14 cellular contexts compared by ENCODE assay signal in genomic region chr10:73641272-73642060, GRCh38. TPM values are rescaled to one million over a fixed set of nuclear protein-coding genes. Genes with fewer than 3 reads are reported as not detected.
DNase-seq lines count a peak whose midpoint lies in the region; ATAC-seq and TF ChIP-seq lines count a peak whose summit lies in the region.
"Had no signal": no experiment of that assay in that cellular context is flagged by ENCODE, and none has a peak within 500 bp of the region (broad histone marks: within the 10 kb centered on the region; RNA-seq: fewer than 3 reads in every experiment).

Gene MYOZ1, minus strand, starts transcription at chr10:73641474. Its CDS starts 1,457 bp downstream, at chr10:73640017.

- 0 out of 2 replicates have a peak within 1 kb of the TSS, but pooled peaks have one; percentile 1 for H2AFZ ChIP-seq in PC-3 (ENCODE audit: low read length)

- TF ChIP-seq POLR2A in thyroid gland (IDR thresholded peaks at IDR 0.05): peak in 1 of 2 donors; percentile 33

- POLR2A ChIA-PET in PC-3 (lab: Charles Lee; ENCODE audit: unreplicated experiment): interaction anchor here (0.5 to 0.6 kb wide), 2 partner anchors 199 to 1546 kb away, joined by 12 to 25 read pairs; no protein-coding TSS in a partner anchor

- peaks cover 50% of the 10 kb centered on the region for H3K27me3 Mint-ChIP-seq in activated naive CD4-positive, alpha-beta T cell treated with anti-CD3 and anti-CD28 coated beads, Interleukin-2, amount 10 ng/mL, durations not matched to agents 7 days and 5 days

- ATAC-seq in PC-3: peak; percentile 6; the same call in 1 of the 2 replicates

- no peak within 1 kb of the TSS for H3K4me3 Mint-ChIP-seq in activated naive CD4-positive, alpha-beta T cell treated with anti-CD3 and anti-CD28 coated beads, Interleukin-2, amount 10 ng/mL, durations not matched to agents 7 days and 5 days

- H3K4me3 ChIP-seq in PC-3 (ENCODE audit: low read length) (no peak within 1 kb of the TSS), iPS-15b (ENCODE audit: low read depth, low read length) (no peak within 1 kb of the TSS), thyroid gland (replicated peaks in 1 of 3) (no peak within 1 kb of the TSS)

- no peak within 1 kb of the TSS for H3K4me2 ChIP-seq in PC-3 (ENCODE audit: low read length)

- H3K36me3 Mint-ChIP-seq in activated naive CD4-positive, alpha-beta T cell treated with anti-CD3 and anti-CD28 coated beads, Interleukin-2, amount 10 ng/mL, durations not matched to agents 7 days and 5 days: no peaks in the 10 kb centered on the region

- peaks cover 13% of the 10 kb centered on the region for H3K4me1 Mint-ChIP-seq in activated naive CD4-positive, alpha-beta T cell treated with anti-CD3 and anti-CD28 coated beads, Interleukin-2, amount 10 ng/mL, durations not matched to agents 7 days and 5 days

- H3K27ac ChIP-seq in PC-3 (ENCODE audit: low read length) (no peak within 1 kb of the TSS), thyroid gland (peak within 1 kb of the TSS; percentile 59 to 82 (median 69))
- H3K27ac ChIP-seq: 22Rv1 had no signal

- H4K20me1 ChIP-seq in PC-3 (ENCODE audit: low read length): no peaks in the 10 kb centered on the region

- TF ChIP-seq CTCF in PC-3 (conservative IDR thresholded peaks at IDR 0.05; ENCODE audit: low read depth, low read length) (no peak), thyroid gland (IDR thresholded peaks at IDR 0.05) (no peak)

- H3K27me3 ChIP-seq in PC-3 (ENCODE audit: low read length) (no peaks in the 10 kb centered on the region), iPS-15b (ENCODE audit: control insufficient read depth, insufficient read depth, low read length) (no peaks in the 10 kb centered on the region), thyroid gland (no peaks in the 10 kb centered on the region)

- no peaks in the 10 kb centered on the region for H3F3A ChIP-seq in PC-3 (ENCODE audit: low read length, unreplicated experiment)

- H3K36me3 ChIP-seq in PC-3 (ENCODE audit: low read depth, low read length): no peaks in the 10 kb centered on the region
- H3K36me3 ChIP-seq in iPS-15b (ENCODE audit: control insufficient read depth, insufficient read depth, low read length): no peaks in the 10 kb centered on the region
- no peaks in the 10 kb centered on the region for H3K36me3 ChIP-seq in thyroid gland

- no peaks in the 10 kb centered on the region for H3K79me2 ChIP-seq in PC-3 (ENCODE audit: low read length)

- H3K4me1 ChIP-seq in PC-3 (ENCODE audit: insufficient read depth, low read length) (no peaks in the 10 kb centered on the region), iPS-15b (ENCODE audit: control insufficient read depth, insufficient read depth, low read length) (peaks cover 4% of the 10 kb centered on the region), thyroid gland (peaks cover 32 to 33% of the 10 kb centered on the region in 2 donors)

- H3K9ac ChIP-seq in PC-3 (ENCODE audit: low read length): no peak within 1 kb of the TSS
- H3K9ac ChIP-seq in iPS-15b (ENCODE audit: low read depth, low read length): peak within 1 kb of the TSS; percentile 37

- H3K9me3 Mint-ChIP-seq in activated naive CD4-positive, alpha-beta T cell treated with anti-CD3 and anti-CD28 coated beads, Interleukin-2, amount 10 ng/mL, durations not matched to agents 7 days and 5 days: no peaks in the 10 kb centered on the region

- H3K9me3 ChIP-seq in PC-3 (ENCODE audit: low read length) (no peaks in the 10 kb centered on the region), iPS-15b (ENCODE audit: control insufficient read depth, insufficient read depth, low read length) (no peaks in the 10 kb centered on the region), thyroid gland (no peaks in the 10 kb centered on the region)

- 61 to 84% methylated on average over 9 of the region's 9 CpGs for WGBS in thyroid gland, 2 donors

- peak; percentile 36 for DNase-seq in SIG-M5 treated with dmso at 0.1 percent for 504 hours (lab: John Stamatoyannopoulos, UW; ENCODE audit: unreplicated experiment)
- DNase-seq in SIG-M5 (lab: John Stamatoyannopoulos, UW): no peak
- peak; percentile 39 for DNase-seq in PC-3
- peak; percentile 51 to 58 for DNase-seq in thyroid gland
- DNase-seq in activated naive CD4-positive, alpha-beta T cell treated with anti-CD3 and anti-CD28 coated beads, Interleukin-2, amount 10 ng/mL, durations not matched to agents 7 days and 5 days: no peak
- DNase-seq in cerebellar nuclear complex (lab: John Stamatoyannopoulos, UW): no peak
- DNase-seq in NCI-H2171 (lab: John Stamatoyannopoulos, UW): no peak
- DNase-seq: anterior cingulate cortex; erythroblast; kidney; stimulated activated CD4-positive, alpha-beta T cell treated with anti-CD3 and anti-CD28 coated beads, Interleukin-4, amount 100 ng/mL, for 1 hour had no signal

- CTCF ChIA-PET in PC-3 (lab: Charles Lee): interaction anchor here (0.6 kb wide), 2 partner anchors 15 to 343 kb away, joined by 3 to 7 read pairs; no protein-coding TSS in a partner anchor
- CTCF ChIA-PET in activated naive CD4-positive, alpha-beta T cell treated with anti-CD3 and anti-CD28 coated beads, Interleukin-2, amount 10 ng/mL, durations not matched to agents 7 days and 5 days (lab: Charles Lee): interaction anchor here (0.6 to 10.1 kb wide), 2 partner anchors 104 to 112 kb away, joined by 3 to 134 read pairs; no protein-coding TSS in a partner anchor

- intact Hi-C loops in PC-3 (cut with micrococcal nuclease): no loop called here
- intact Hi-C loops in thyroid gland (cut with DNase I): no loop called here

- no TSS peak for BruUV-seq in PC-3 (replicated peaks; lab: Mats Ljungman, UMichigan)

- H3K9me2 ChIP-seq in PC-3 (replicated peaks; ENCODE audit: low read length): no peaks in the 10 kb centered on the region

- H3K27ac Mint-ChIP-seq in activated naive CD4-positive, alpha-beta T cell treated with anti-CD3 and anti-CD28 coated beads, Interleukin-2, amount 10 ng/mL, durations not matched to agents 7 days and 5 days: no peak within 1 kb of the TSS

RNA-seq across cellular contexts. Expression of gene MYOZ1, which starts in this region (rescaled TPM):
- total RNA-seq in PC-3 (2014; rRNA removed) (0.17 TPM in 1 of 2 replicates, not detected in the other), thyroid gland (1 to 10 TPM; 2.0 to 7.0 (median 5.1) TPM)
- total RNA-seq: NCI-H460 had no signal

Comparison
In these comparisons a context has a peak if more than half of its experiments do, and no peak if none do; other contexts are left out.
1. DNase-seq: peak in SIG-M5 treated with dmso at 0.1 percent for 504 hours (single experiment) and thyroid gland (2 of 2); none in SIG-M5 (single experiment), activated naive CD4-positive, alpha-beta T cell treated with anti-CD3 and anti-CD28 coated beads, Interleukin-2, amount 10 ng/mL, durations not matched to agents 7 days and 5 days (single experiment), cerebellar nuclear complex (0 of 2) and NCI-H2171 (single experiment).
2. Peak in DNase-seq and ATAC-seq in PC-3; RNA of the gene not detected or under 1 TPM.